In genomic region chr1:64608015-64608650, GRCh38 we compare ENCODE assay signal across 12 cellular contexts.
"Had no signal": no experiment of that assay in that cellular context is flagged by ENCODE, and none has a peak within 500 bp of the region (broad histone marks: within the 10 kb centered on the region; RNA-seq: fewer than 3 reads in every experiment).

No MANE protein-coding gene starts in this region.

- DNase-seq: activated CD4-positive, alpha-beta T cell treated with anti-CD3 and anti-CD28 coated beads, Interleukin-2, amount 50 U/mL, for 1 hour; activated CD8-positive, alpha-beta memory T cell treated with anti-CD3 and anti-CD28 coated beads for 24 hours; activated naive CD8-positive, alpha-beta T cell treated with anti-CD3 and anti-CD28 coated beads for 36 hours; effector memory CD4-positive, alpha-beta T cell; hippocampal formation; right lobe of liver; spleen; stimulated activated CD4-positive, alpha-beta T cell treated with anti-CD3 and anti-CD28 coated beads, Interleukin-1b, Interleukin-23, amount 100 ng/mL, for 48 hours; stimulated activated naive CD8-positive, alpha-beta T cell treated with anti-CD3 and anti-CD28 coated beads, Interleukin-15, amount 100 ng/mL, for 72 hours; T-helper 9 cell had no signal

- H3K27ac ChIP-seq: right lobe of liver, spleen, thoracic aorta had no signal

- H3K4me1 ChIP-seq: right lobe of liver, spleen had no signal

- ATAC-seq: activated CD4-positive, CD25-positive, alpha-beta regulatory T cell treated with anti-CD3 and anti-CD28 coated beads, Interleukin-2, amount 50 U/mL, for 24 hours; right lobe of liver; stimulated activated naive CD8-positive, alpha-beta T cell treated with anti-CD3 and anti-CD28 coated beads, Interleukin-15, amount 100 ng/mL, for 72 hours had no signal

- H3K36me3 ChIP-seq: right lobe of liver, thoracic aorta had no signal

- H3K4me3 ChIP-seq: right lobe of liver, spleen, thoracic aorta had no signal

- H3K27me3 ChIP-seq: right lobe of liver, spleen had no signal

- H3K9me3 ChIP-seq: right lobe of liver, thoracic aorta had no signal
